9 cellular contexts compared by ENCODE assay signal in the genomic region with DNA sequence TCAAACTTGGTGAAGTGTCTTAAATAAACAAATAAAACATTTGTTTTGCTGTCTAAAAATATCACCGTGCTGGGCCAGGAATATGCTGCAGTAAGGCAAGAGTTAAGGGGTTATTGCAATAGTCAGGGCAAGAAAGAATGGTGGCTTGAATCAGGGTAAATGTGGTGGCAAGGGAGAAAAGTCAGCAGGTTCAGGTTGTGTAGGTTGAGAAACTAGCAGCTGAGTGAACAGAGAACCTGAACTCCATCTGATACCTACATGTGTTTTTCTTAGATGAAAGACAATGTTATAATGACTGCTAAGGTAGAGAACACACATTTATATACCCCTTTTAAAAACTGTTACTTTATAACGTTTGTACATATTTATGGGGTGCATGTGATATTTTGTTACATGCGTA.
"Had no signal": no experiment of that assay in that cellular context is flagged by ENCODE, and none has a peak within 500 bp of the region (broad histone marks: within the 10 kb centered on the region; RNA-seq: fewer than 3 reads in every experiment).

No MANE protein-coding gene starts in this region.

- H3K4me3 ChIP-seq: GM23248, HAP-1 had no signal

- H3K9me3 Mint-ChIP-seq: HFFc6, IgD-negative memory B cell had no signal

- ATAC-seq: HCT116, HepG2 had no signal

- H3K27ac Mint-ChIP-seq: HFFc6, IgD-negative memory B cell had no signal

- H3K9ac ChIP-seq: GM23248 had no signal

- H3K9me3 ChIP-seq: HAP-1 had no signal

- H3K27ac ChIP-seq: GM23248, HL-60 had no signal

- H2AFZ ChIP-seq: GM23248 had no signal

- H3K4me1 ChIP-seq: HAP-1 had no signal

- H3K4me3 Mint-ChIP-seq: HFFc6, IgD-negative memory B cell had no signal

- FAIRE-seq: HepG2 had no signal

- H3K36me3 ChIP-seq: HAP-1 had no signal

- DNase-seq: GM23248, GOT3, H7, HFFc6 had no signal
